Comparison of ENCODE assay signal across 7 cellular contexts in the genomic region with DNA sequence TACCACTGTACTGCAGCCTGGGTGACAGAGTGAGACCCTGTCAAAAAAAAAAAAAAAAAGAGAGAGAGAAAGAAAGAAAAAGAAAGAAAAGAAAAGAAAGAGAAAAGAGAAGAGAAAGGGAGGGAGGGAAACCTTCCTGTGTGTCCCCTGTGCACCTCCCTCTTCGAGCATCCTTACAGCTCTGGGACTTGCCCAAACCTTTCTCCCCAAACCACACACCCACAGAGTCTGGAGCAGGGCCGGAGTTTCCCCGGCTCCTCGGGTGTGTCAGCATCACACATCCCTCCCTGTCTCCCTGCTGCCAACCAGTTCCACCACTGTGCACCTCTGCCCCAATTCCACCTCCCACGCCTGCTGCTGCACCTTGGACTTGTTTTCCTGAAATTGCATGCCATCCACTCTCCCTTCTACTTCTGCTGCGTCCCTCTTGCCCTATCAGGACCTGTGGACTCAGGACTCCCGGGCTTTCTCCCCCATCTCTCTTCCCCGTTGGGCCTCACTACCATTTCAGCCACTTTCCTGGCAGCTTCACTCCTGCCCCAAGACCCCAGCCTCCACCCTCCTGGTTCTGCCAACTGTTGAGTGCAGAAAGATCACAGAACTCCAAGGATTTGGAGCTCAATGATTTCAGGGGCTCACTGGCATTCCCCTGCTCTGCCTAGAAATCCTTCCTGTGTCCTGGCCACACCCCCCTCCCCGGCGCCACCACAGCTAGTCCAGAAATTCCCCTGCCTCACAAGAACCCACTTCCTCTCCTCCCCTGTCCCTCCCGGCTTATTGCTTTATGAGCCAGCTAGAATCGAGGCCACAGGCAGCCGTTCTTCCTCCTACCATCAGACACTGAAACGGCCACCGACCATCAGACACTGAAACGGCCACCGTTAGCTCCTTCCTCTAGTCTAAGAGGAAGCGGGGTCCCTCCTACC. TPM values are rescaled to one million over a fixed set of nuclear protein-coding genes. Genes with fewer than 3 reads are reported as not detected.
DNase-seq lines count a peak whose midpoint lies in the region; ATAC-seq and TF ChIP-seq lines count a peak whose summit lies in the region.

No MANE protein-coding gene starts in this region.

- peaks cover 11% of the 10 kb centered on the region for H3K4me1 Mint-ChIP-seq in mesothelial cell of epicardium

- no peak overlapping the region for H3K4me3 ChIP-seq in Panc1 (ENCODE audit: low read depth in 2 of 2, low read length in 2 of 2)
- H3K4me3 ChIP-seq in mammary epithelial cell (replicated peaks in 1 of 3; ENCODE audit: insufficient read depth in 1 of 3, low read depth in 2 of 3, low read length in 3 of 3): peak overlapping the region in 1 of 3 experiments; percentile 18
- H3K4me3 ChIP-seq in esophagus muscularis mucosa: no peak overlapping the region

- H3K27ac ChIP-seq in Panc1 (ENCODE audit: low read length): no peak overlapping the region
- peak overlapping the region; percentile 91 for H3K27ac ChIP-seq in mammary epithelial cell (ENCODE audit: insufficient read depth, low read depth, low read length)
- H3K27ac ChIP-seq in esophagus muscularis mucosa (replicated peaks in 1 of 4): no peak overlapping the region

- peak overlapping the region; percentile 9 for H3K4me3 Mint-ChIP-seq in mesothelial cell of epicardium

- WGBS in mammary epithelial cell (ENCODE audit: low coverage, missing lambda C conversion rate): 4% methylated on average over 13 of the region's 18 CpGs
- 59% methylated on average over 18 of the region's 18 CpGs for WGBS in esophagus muscularis mucosa

- POLR2A ChIA-PET in Panc1 (lab: Charles Lee): interaction anchor here (0.7 kb wide), 1 partner anchor 17 kb away, joined by 3 read pairs; no protein-coding TSS in a partner anchor

- no peaks in the 10 kb centered on the region for H3K27me3 Mint-ChIP-seq in mesothelial cell of epicardium (ENCODE audit: low read depth)

- dilution Hi-C loops in mammary epithelial cell (cut with HindIII; ENCODE audit: low sequenced_read_pairs): no loop called here

- TF ChIP-seq CTCF in Panc1 (IDR thresholded peaks at IDR 0.05): no peak
- no peak for TF ChIP-seq CTCF in mammary epithelial cell (conservative IDR thresholded peaks at IDR 0.05 in 1 of 2, IDR thresholded peaks at IDR 0.05 in 1 of 2; ENCODE audit: extremely low read depth in 1 of 2, insufficient read depth in 1 of 2, low read depth in 1 of 2, low read length in 2 of 2)
- TF ChIP-seq CTCF in mesothelial cell of epicardium (IDR thresholded peaks at IDR 0.05; ENCODE audit: unreplicated experiment): no peak
- TF ChIP-seq CTCF in esophagus muscularis mucosa (IDR thresholded peaks at IDR 0.05): no peak

- peak overlapping the region; percentile 76 for H3K9ac ChIP-seq in mammary epithelial cell (ENCODE audit: insufficient read depth, low read length)

- peak overlapping the region; percentile 94 for H3K27ac Mint-ChIP-seq in mesothelial cell of epicardium

- H4K20me1 ChIP-seq in mammary epithelial cell (ENCODE audit: insufficient read depth, low read length): no peaks in the 10 kb centered on the region

- H3K36me3 Mint-ChIP-seq in mesothelial cell of epicardium: peaks cover 16% of the 10 kb centered on the region

- no peaks in the 10 kb centered on the region for H3K9me3 Mint-ChIP-seq in mesothelial cell of epicardium

- 0 out of 2 replicates have a peak, but pooled peaks cover 3% of the 10 kb centered on the region for H3K4me1 ChIP-seq in Panc1 (ENCODE audit: control insufficient read depth, insufficient read depth, low read length)
- H3K4me1 ChIP-seq in mammary epithelial cell (ENCODE audit: insufficient read depth, low read length): peaks cover 23% of the 10 kb centered on the region
- peaks cover 0 to 5% (median 0%) of the 10 kb centered on the region in 4 donors for H3K4me1 ChIP-seq in esophagus muscularis mucosa

- in situ Hi-C loops in Panc1 (cut with HindIII; ENCODE audit: low pct_unique_long_range_greater_than_20kb, low sequenced_read_pairs) (no loop called here), mammary epithelial cell (cut with MboI; ENCODE audit: low sequenced_read_pairs in 2 of 2) (no loop called here)

- intact Hi-C loops in Panc1 (cut with micrococcal nuclease; ENCODE audit: unreplicated experiment): no loop called here
- intact Hi-C loops in mammary epithelial cell (cut with micrococcal nuclease): loop anchor here (2.0 kb wide), 2 partner anchors 18 to 92 kb away; a partner anchor contains a TSS
- intact Hi-C loops in esophagus muscularis mucosa (cut with DNase I): no loop called here

- peak overlapping the region; percentile 86 for H2AFZ ChIP-seq in mammary epithelial cell (ENCODE audit: low read depth, low read length)

- H3K27me3 ChIP-seq in Panc1 (ENCODE audit: control insufficient read depth, insufficient read depth, low read length): no peaks in the 10 kb centered on the region
- H3K27me3 ChIP-seq in mammary epithelial cell (ENCODE audit: insufficient read depth, low read length): no peaks in the 10 kb centered on the region
- H3K27me3 ChIP-seq in esophagus muscularis mucosa: no peaks in the 10 kb centered on the region

- ATAC-seq in Panc1: peak; percentile 47

- H3K9me3 ChIP-seq in Panc1 (ENCODE audit: control insufficient read depth, insufficient read depth, low read depth, low read length): no peaks in the 10 kb centered on the region
- H3K9me3 ChIP-seq in mammary epithelial cell (replicated peaks; ENCODE audit: insufficient read depth, low read length): no peaks in the 10 kb centered on the region
- no peaks in the 10 kb centered on the region for H3K9me3 ChIP-seq in esophagus muscularis mucosa

- BruUV-seq in Panc1 (replicated peaks; lab: Mats Ljungman, UMichigan) (no TSS peak), mammary epithelial cell (replicated peaks; lab: Mats Ljungman, UMichigan) (no TSS peak)

- no peak for TF ChIP-seq POLR2A in esophagus muscularis mucosa (IDR thresholded peaks at IDR 0.05; ENCODE audit: low read depth)

- peak overlapping the region; percentile 74 for H3K4me2 ChIP-seq in mammary epithelial cell (ENCODE audit: insufficient read depth, low read depth, low read length)

- no peaks in the 10 kb centered on the region for H3K79me2 ChIP-seq in mammary epithelial cell (ENCODE audit: insufficient read depth, low read length)

- CTCF ChIA-PET in Panc1 (lab: Charles Lee) (interaction anchor here (0.6 to 1.3 kb wide), 5 partner anchors 18 to 549 kb away, joined by 3 to 6 read pairs (median 3); no protein-coding TSS in a partner anchor), mammary epithelial cell (lab: Charles Lee; ENCODE audit: low non-redundant PET) (interaction anchor here (0.9 kb wide), 1 partner anchor 93 kb away, joined by 11 read pairs; no protein-coding TSS in a partner anchor)

- DNase-seq in GM19240 (ENCODE audit: insufficient read length, low spot score) (peak; percentile 50), Panc1 (ENCODE audit: low read depth, low spot score) (no peak), mammary epithelial cell (peak; percentile 97), mesothelial cell of epicardium (ENCODE audit: low spot score in 2 of 2, unreplicated experiment in 2 of 2) (peak in 1 of 2 experiments; percentile 64), esophagus muscularis mucosa (ENCODE audit: extremely low spot score) (no peak), NCI-H2227 (lab: John Stamatoyannopoulos, UW; ENCODE audit: unreplicated experiment) (no peak), midbrain (lab: John Stamatoyannopoulos, UW) (no peak)

- H3K36me3 ChIP-seq in Panc1 (ENCODE audit: control insufficient read depth, insufficient read depth, low read length) (no peaks in the 10 kb centered on the region), mammary epithelial cell (ENCODE audit: insufficient read depth, low read length) (peaks cover 6% of the 10 kb centered on the region), esophagus muscularis mucosa (peaks cover 0 to 50% (median 19%) of the 10 kb centered on the region in 4 donors)

- no peak for TF ChIP-seq EP300 in esophagus muscularis mucosa (IDR thresholded peaks at IDR 0.05)

RNA-seq across cellular contexts. Expression of a gene that starts 3.7 kb away (rescaled TPM):
- total RNA-seq in Panc1 (2021; ENCODE audit: unreplicated experiment) (11.9 TPM), mammary epithelial cell (1 to 10 TPM; 1.0 to 3.8 TPM), mesothelial cell of epicardium (34.7 to 36.5 TPM (median 34.9 TPM) in 3 replicates), esophagus muscularis mucosa (1 to 10 TPM in 2 of 4 donors, under 1 TPM in 1, not detected in 1; 0.65 to 2.2 (median 1.2) TPM)
- polyA plus RNA-seq in Panc1 (2012; ENCODE audit: insufficient read length): 7.0 TPM
- polyA plus RNA-seq in mammary epithelial cell: 2.7 TPM
- not detected for polyA minus RNA-seq in mammary epithelial cell

RNA-seq across cellular contexts. Expression of a gene that starts 17.9 kb away (rescaled TPM):
- 41.3 TPM for total RNA-seq in Panc1 (2021; ENCODE audit: unreplicated experiment)
- 57.2 TPM for polyA plus RNA-seq in Panc1 (2012; ENCODE audit: insufficient read length)
- 10 to 100 TPM; 17.5 to 18.3 TPM for total RNA-seq in mammary epithelial cell
- polyA plus RNA-seq in mammary epithelial cell: 20.9 TPM
- polyA minus RNA-seq in mammary epithelial cell: 30.0 TPM
- total RNA-seq in mesothelial cell of epicardium: 35.5 to 39.4 TPM (median 37.5 TPM) in 3 replicates
- total RNA-seq in esophagus muscularis mucosa: 10 to 100 TPM in 3 of 4 donors, 1 to 10 TPM in 1; 4.6 to 11.3 (median 10.7) TPM

RNA-seq across cellular contexts. Expression of a gene that starts 18.0 kb away (rescaled TPM):
- total RNA-seq in Panc1 (2021; ENCODE audit: unreplicated experiment): 53.5 TPM
- polyA plus RNA-seq in Panc1 (2012; ENCODE audit: insufficient read length): 26.8 TPM
- total RNA-seq in mammary epithelial cell: 10 to 100 TPM; 37.7 to 88.0 TPM
- polyA plus RNA-seq in mammary epithelial cell: 28.3 TPM
- 166 TPM for polyA minus RNA-seq in mammary epithelial cell
- total RNA-seq in mesothelial cell of epicardium: 52.2 to 57.5 TPM (median 54.3 TPM) in 3 replicates
- total RNA-seq in esophagus muscularis mucosa: 10 to 100 TPM; 45.3 to 57.4 (median 48.9) TPM

RNA-seq across cellular contexts. Expression of a gene that starts 30.2 kb away (rescaled TPM):
- total RNA-seq in Panc1 (2021; ENCODE audit: unreplicated experiment) (36.4 TPM), mammary epithelial cell (1 to 10 TPM; 1.0 to 6.2 TPM), mesothelial cell of epicardium (0.16 to 0.47 TPM (median 0.25 TPM) in 3 replicates), esophagus muscularis mucosa (1 to 10 TPM in 2 of 4 donors, under 1 TPM in 2; 0.19 to 2.1 (median 1.1) TPM)
- 44.9 TPM for polyA plus RNA-seq in Panc1 (2012; ENCODE audit: insufficient read length)
- 0.46 TPM for polyA plus RNA-seq in mammary epithelial cell
- polyA minus RNA-seq in mammary epithelial cell: 0.57 TPM

RNA-seq across cellular contexts. Expression of a gene that starts 56.1 kb away (rescaled TPM):
- total RNA-seq in Panc1 (2021; ENCODE audit: unreplicated experiment): 32.5 TPM
- 27.7 TPM for polyA plus RNA-seq in Panc1 (2012; ENCODE audit: insufficient read length)
- 10 to 100 TPM; 12.0 to 13.5 TPM for total RNA-seq in mammary epithelial cell
- 4.8 TPM for polyA plus RNA-seq in mammary epithelial cell
- polyA minus RNA-seq in mammary epithelial cell: 1.6 TPM
- total RNA-seq in mesothelial cell of epicardium: 22.4 to 24.6 TPM (median 23.4 TPM) in 3 replicates
- total RNA-seq in esophagus muscularis mucosa: 10 to 100 TPM in 2 of 4 donors, 1 to 10 TPM in 2; 7.8 to 15.0 (median 10.4) TPM

Comparison
In these comparisons a context has a peak if more than half of its experiments do, and no peak if none do; other contexts are left out.
1. DNase-seq: peak in GM19240 (single experiment) and mammary epithelial cell (single experiment); none in Panc1 (single experiment), esophagus muscularis mucosa (single experiment), NCI-H2227 (single experiment) and midbrain (single experiment).